In the genomic region with DNA sequence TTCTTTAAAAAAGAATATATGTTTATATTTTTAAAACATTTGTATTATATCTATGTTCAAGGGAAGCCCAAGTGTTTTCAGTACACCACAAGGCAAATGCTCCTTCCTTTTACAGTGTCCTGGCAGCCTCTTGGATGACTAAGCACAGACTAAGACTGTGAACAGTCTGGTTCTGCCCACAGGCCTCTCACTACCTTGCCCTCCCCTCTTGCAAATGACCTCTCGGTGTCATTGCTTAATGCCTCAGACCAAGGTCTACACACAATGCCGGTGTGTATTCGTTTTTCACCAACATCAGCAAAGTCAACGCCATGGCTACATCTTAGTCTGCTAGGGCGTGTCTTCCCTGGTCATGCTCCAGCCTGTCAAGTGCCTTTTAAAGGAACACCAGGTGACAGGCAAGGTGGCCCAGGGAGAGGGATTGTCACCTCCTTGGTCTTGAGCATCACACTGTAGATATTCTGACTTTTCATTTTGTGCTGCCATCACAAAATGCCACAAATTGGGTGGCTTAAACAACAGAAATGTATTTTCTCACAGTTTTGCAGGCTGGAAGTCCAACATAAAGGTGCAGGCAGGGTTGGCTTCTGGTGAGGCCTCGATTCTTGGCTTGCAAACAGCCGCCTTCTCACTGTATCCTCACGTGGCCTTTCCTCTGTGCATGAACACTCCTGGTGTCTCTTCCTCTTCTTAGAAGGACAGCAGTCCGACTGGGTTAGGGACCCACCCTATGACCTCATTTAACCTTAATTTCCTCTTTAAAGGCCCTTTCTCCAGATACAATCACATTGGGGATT, we compare ENCODE assay signal across 11 cellular contexts.
DNase-seq lines count a peak whose midpoint lies in the region; ATAC-seq, FAIRE-seq and TF ChIP-seq lines count a peak whose summit lies in the region.
"Had no signal": no experiment of that assay in that cellular context is flagged by ENCODE, and none has a peak within 500 bp of the region (broad histone marks: within the 10 kb centered on the region; RNA-seq: fewer than 3 reads in every experiment).

No MANE protein-coding gene starts in this region.

- H3K27ac Mint-ChIP-seq in Calu3 (ENCODE audit: unreplicated experiment): no peak overlapping the region

- no peaks in the 10 kb centered on the region for H3K9me3 ChIP-seq in IMR-90 (ENCODE audit: control insufficient read depth, insufficient read depth, low read length)
- no peaks in the 10 kb centered on the region for H3K9me3 ChIP-seq in mesenchymal stem cell (ENCODE audit: control insufficient read depth, low read length)

- H3K4me2 ChIP-seq in IMR-90 (ENCODE audit: low read depth, low read length) (no peak overlapping the region), mesenchymal stem cell (ENCODE audit: low read length, poor library complexity, severe bottlenecking) (no peak overlapping the region)

- no peaks in the 10 kb centered on the region for H3K9me3 Mint-ChIP-seq in Calu3 (ENCODE audit: low read depth, unreplicated experiment)
- H3K9me3 Mint-ChIP-seq: central memory CD8-positive, alpha-beta T cell had no signal

- in situ Hi-C loops in IMR-90 (cut with MboI; ENCODE audit: low sequenced_read_pairs): no loop called here

- H3K9ac ChIP-seq in IMR-90 (ENCODE audit: low read depth, low read length) (no peak overlapping the region), mesenchymal stem cell (ENCODE audit: low read length) (no peak overlapping the region)

- no peak overlapping the region for H3K4me3 ChIP-seq in IMR-90 (ENCODE audit: insufficient read depth, low read depth, low read length)
- no peak overlapping the region for H3K4me3 ChIP-seq in bronchial epithelial cell (ENCODE audit: low read depth, low read length)
- H3K4me3 ChIP-seq in mesenchymal stem cell (ENCODE audit: insufficient read depth in 1 of 2, low read depth in 1 of 2, low read length in 2 of 2): no peak overlapping the region

- FAIRE-seq in bronchial epithelial cell (lab: Jason Lieb, UNC): peak; percentile 95

- peaks cover 5% of the 10 kb centered on the region for H3K36me3 Mint-ChIP-seq in Calu3 (ENCODE audit: insufficient read depth, unreplicated experiment)

- H3K36me3 ChIP-seq in IMR-90 (ENCODE audit: control insufficient read depth, insufficient read depth, low read length) (peaks cover 7% of the 10 kb centered on the region; the same call in 1 of the 2 replicates), bronchial epithelial cell (ENCODE audit: control insufficient read depth, insufficient read depth, low read length) (no peaks in the 10 kb centered on the region), mesenchymal stem cell (ENCODE audit: control insufficient read depth in 1 of 2, insufficient read depth in 2 of 2, low read depth in 1 of 2, low read length in 2 of 2) (peaks cover 23 to 42% of the 10 kb centered on the region in 2 experiments)

- POLR2A ChIA-PET in IMR-90 (lab: Charles Lee; ENCODE audit: unreplicated experiment): no interaction called here

- no peaks in the 10 kb centered on the region for H3K27me3 Mint-ChIP-seq in Calu3 (ENCODE audit: unreplicated experiment)

- no peak overlapping the region for H3K56ac ChIP-seq in IMR-90 (ENCODE audit: extremely low read depth, insufficient read depth, low read length)

- TF ChIP-seq CTCF in Calu3 (IDR thresholded peaks at IDR 0.05; ENCODE audit: unreplicated experiment) (no peak), IMR-90 (conservative IDR thresholded peaks at IDR 0.05; ENCODE audit: low read depth, low read length) (no peak), bronchial epithelial cell (IDR thresholded peaks at IDR 0.05; ENCODE audit: insufficient read depth, low read length, severe bottlenecking) (no peak)

- 0 out of 2 replicates have a peak, but pooled peaks cover 6% of the 10 kb centered on the region for H4K20me1 ChIP-seq in IMR-90 (ENCODE audit: insufficient read depth, low read length)

- peak overlapping the region; percentile 88 for H2AK9ac ChIP-seq in IMR-90 (replicated peaks; ENCODE audit: low read depth, low read length, poor library complexity)

- H2BK5ac ChIP-seq in IMR-90 (ENCODE audit: low read depth, low read length, poor library complexity, severe bottlenecking) (no peak overlapping the region), mesenchymal stem cell (ENCODE audit: low read depth, low read length, poor library complexity, severe bottlenecking) (no peak overlapping the region)

- H2AFZ ChIP-seq in IMR-90 (replicated peaks; ENCODE audit: low read length, poor library complexity) (peak overlapping the region; percentile 51), mesenchymal stem cell (ENCODE audit: low read depth, low read length) (no peak overlapping the region)

- no peak overlapping the region for H3K27ac ChIP-seq in IMR-90 (ENCODE audit: insufficient read depth, low read length)
- peak overlapping the region; percentile 11 for H3K27ac ChIP-seq in mesenchymal stem cell (ENCODE audit: low read length, poor library complexity, severe bottlenecking)

- no peak overlapping the region for H3K4me3 Mint-ChIP-seq in Calu3 (ENCODE audit: low read depth, unreplicated experiment)
- H3K4me3 Mint-ChIP-seq: central memory CD8-positive, alpha-beta T cell had no signal

- H4K91ac ChIP-seq in IMR-90 (ENCODE audit: insufficient read depth, low read depth, low read length): no peak overlapping the region
- H4K91ac ChIP-seq in mesenchymal stem cell (ENCODE audit: low read length): no peak overlapping the region

- H2AK5ac ChIP-seq in IMR-90 (ENCODE audit: low read depth, low read length) (no peak overlapping the region; the same call in 1 of the 2 replicates), mesenchymal stem cell (ENCODE audit: low read length, severe bottlenecking) (no peak overlapping the region)

- H2BK12ac ChIP-seq in mesenchymal stem cell (ENCODE audit: low read length in 2 of 2): no peak overlapping the region

- TF ChIP-seq POLR2A in IMR-90 (IDR thresholded peaks at IDR 0.05; ENCODE audit: low read depth, low read length): no peak

- ATAC-seq in IMR-90 (ENCODE audit: low read depth): peak; percentile 94

- H3K79me1 ChIP-seq in IMR-90 (ENCODE audit: low read depth in 1 of 2, low read length in 2 of 2) (no peaks in the 10 kb centered on the region), mesenchymal stem cell (replicated peaks; ENCODE audit: low read length, poor library complexity, severe bottlenecking) (no peaks in the 10 kb centered on the region)

- H3K9me1 ChIP-seq in IMR-90 (ENCODE audit: insufficient read depth, low read length): peaks cover 15% of the 10 kb centered on the region

- peaks cover 9% of the 10 kb centered on the region for H3K4me1 ChIP-seq in IMR-90 (ENCODE audit: control insufficient read depth, insufficient read depth, low read length)
- H3K4me1 ChIP-seq in mesenchymal stem cell (ENCODE audit: control insufficient read depth, insufficient read depth, low read depth, low read length): peaks cover 13% of the 10 kb centered on the region

- H3K23ac ChIP-seq in IMR-90 (ENCODE audit: low read depth, low read length) (no peak overlapping the region), mesenchymal stem cell (ENCODE audit: low read length in 2 of 2) (no peak overlapping the region)

- no peak overlapping the region for H2BK15ac ChIP-seq in IMR-90 (ENCODE audit: low read depth, low read length)
- H2BK15ac ChIP-seq in mesenchymal stem cell (ENCODE audit: low read depth, poor library complexity, severe bottlenecking): no peak overlapping the region

- H4K5ac ChIP-seq in IMR-90 (ENCODE audit: low read depth, low read length): no peak overlapping the region

- TF ChIP-seq RAD21 in IMR-90 (IDR thresholded peaks at IDR 0.05; ENCODE audit: low read length): no peak

- peak; percentile 35 for DNase-seq in Calu3
- DNase-seq in IMR-90: peak; percentile 92
- DNase-seq in bronchial epithelial cell (ENCODE audit: low read depth): peak; percentile 89
- peak; percentile 77 for DNase-seq in mesenchymal stem cell
- DNase-seq in globus pallidus (ENCODE audit: low spot score): no peak
- DNase-seq in NCI-H446 (lab: John Stamatoyannopoulos, UW): no peak
- DNase-seq in NCI-H1092 (lab: John Stamatoyannopoulos, UW): no peak
- no peak for DNase-seq in posterior vena cava (ENCODE audit: low spot score)
- DNase-seq: activated T-cell treated with anti-CD3 and anti-CD28 coated beads for 4 hours; stimulated activated CD8-positive, alpha-beta memory T cell treated with anti-CD3 and anti-CD28 coated beads, Interleukin-4, amount 100 ng/mL, for 48 hours had no signal

- no peak overlapping the region for H2BK20ac ChIP-seq in IMR-90 (ENCODE audit: low read depth, low read length)

- H3K14ac ChIP-seq in IMR-90 (replicated peaks; ENCODE audit: low read depth, low read length): peak overlapping the region; percentile 49; the same call in 1 of the 2 replicates
- H3K14ac ChIP-seq in mesenchymal stem cell (ENCODE audit: low read length in 2 of 2): peak overlapping the region in 1 of 2 experiments; percentile 11

- H4K8ac ChIP-seq in IMR-90 (ENCODE audit: low read depth in 2 of 2, low read length in 2 of 2): no peak overlapping the region
- H4K8ac ChIP-seq in mesenchymal stem cell (ENCODE audit: low read length): no peak overlapping the region

- no TSS peak for BruUV-seq in Calu3 (replicated peaks; lab: Mats Ljungman, UMichigan)
- BruUV-seq in IMR-90 (replicated peaks; lab: Mats Ljungman, UMichigan): no TSS peak

- CTCF ChIA-PET in Calu3 (lab: Charles Lee) (no interaction called here), IMR-90 (lab: Yijun Ruan, JAX) (no interaction called here)

- H3K4ac ChIP-seq in IMR-90 (ENCODE audit: low read depth, low read length) (0 out of 2 replicates have a peak overlapping the region, but pooled peaks have one; percentile 14), mesenchymal stem cell (ENCODE audit: low read depth in 1 of 2, low read length in 2 of 2) (no peak overlapping the region)

- no peaks in the 10 kb centered on the region for H3K27me3 ChIP-seq in IMR-90 (ENCODE audit: control insufficient read depth, insufficient read depth, low read length)
- no peaks in the 10 kb centered on the region for H3K27me3 ChIP-seq in bronchial epithelial cell (ENCODE audit: control insufficient read depth, insufficient read depth, low read length)
- H3K27me3 ChIP-seq in mesenchymal stem cell (ENCODE audit: control insufficient read depth in 1 of 2, insufficient read depth in 1 of 2, low read length in 2 of 2): no peaks in the 10 kb centered on the region

- H3K18ac ChIP-seq in IMR-90 (ENCODE audit: low read depth, low read length): no peak overlapping the region
- H3K18ac ChIP-seq in mesenchymal stem cell (ENCODE audit: low read depth in 1 of 2, low read length in 2 of 2): no peak overlapping the region

- H2BK120ac ChIP-seq in IMR-90 (ENCODE audit: low read depth, low read length) (no peak overlapping the region), mesenchymal stem cell (ENCODE audit: low read depth, low read length) (no peak overlapping the region)

- intact Hi-C loops in Calu3 (cut with micrococcal nuclease; ENCODE audit: unreplicated experiment) (no loop called here), IMR-90 (cut with micrococcal nuclease) (no loop called here), posterior vena cava (cut with DNase I) (no loop called here)

- WGBS in IMR-90 (ENCODE audit: extremely low coverage in 2 of 2, insufficient read length in 1 of 2), 2 experiments: 71% methylated on average over 6 of the region's 9 CpGs; no CpG with 5 or more reads in 1 of the 2 experiments
- 76% methylated on average over 9 of the region's 9 CpGs for WGBS in mesenchymal stem cell

- no peaks in the 10 kb centered on the region for H3K4me1 Mint-ChIP-seq in Calu3 (ENCODE audit: low read depth, unreplicated experiment)
- H3K4me1 Mint-ChIP-seq: central memory CD8-positive, alpha-beta T cell had no signal

- dilution Hi-C loops in IMR-90 (cut with HindIII; ENCODE audit: low sequenced_read_pairs, unreplicated experiment): no loop called here

Comparison
In these comparisons a context has a peak if more than half of its experiments do, and no peak if none do; other contexts are left out.
1. DNase-seq: peak in Calu3 (single experiment), IMR-90 (single experiment), bronchial epithelial cell (single experiment) and mesenchymal stem cell (single experiment); none in globus pallidus (single experiment), NCI-H446 (0 of 2), NCI-H1092 (single experiment) and posterior vena cava (single experiment).